Comparison of ENCODE assay signal across 28 cellular contexts in the genomic region with DNA sequence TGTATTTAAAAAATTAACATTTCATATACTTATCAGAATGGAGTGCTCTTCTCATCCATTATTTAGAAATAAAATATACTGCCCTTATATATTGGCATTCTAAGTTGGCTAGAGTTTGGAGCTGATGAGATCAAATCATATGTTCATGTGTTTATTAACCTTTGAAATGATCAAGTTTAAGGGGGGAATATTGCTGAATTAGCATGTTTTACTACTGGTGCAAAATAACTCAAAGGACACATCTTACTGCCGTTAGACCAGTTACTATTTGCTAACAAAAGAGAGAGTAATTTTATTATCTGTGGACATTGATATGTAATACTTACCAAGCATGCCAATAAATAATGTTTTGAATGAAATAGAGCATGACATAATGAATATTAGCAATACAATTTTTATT.
"Had no signal": no experiment of that assay in that cellular context is flagged by ENCODE, and none has a peak within 500 bp of the region (broad histone marks: within the 10 kb centered on the region; RNA-seq: fewer than 3 reads in every experiment).

No MANE protein-coding gene starts in this region.

- H3K4me1 Mint-ChIP-seq: endodermal cell had no signal

- H3K27ac ChIP-seq: colonic mucosa, coronary artery, dorsolateral prefrontal cortex, epithelial cell of prostate, esophagus muscularis mucosa, esophagus squamous epithelium, foreskin keratinocyte, gastrocnemius medialis, gastroesophageal sphincter, heart left ventricle, heart right ventricle had no signal

- H3K4me1 ChIP-seq: colonic mucosa, esophagus muscularis mucosa, esophagus squamous epithelium, gastrocnemius medialis, gastroesophageal sphincter, heart left ventricle had no signal

- H3K9me3 ChIP-seq: colonic mucosa, esophagus muscularis mucosa, esophagus squamous epithelium, gastrocnemius medialis, gastroesophageal sphincter, heart left ventricle, heart right ventricle had no signal

- DNase-seq: colonic mucosa; cortex of kidney; dermis blood vessel endothelial cell; dorsolateral prefrontal cortex; effector CD4-positive, alpha-beta T cell; effector CD8-positive, alpha-beta T cell; effector memory CD4-positive, alpha-beta T cell; effector memory CD8-positive, alpha-beta T cell; endodermal cell; erythroblast; esophagus squamous epithelium; foreskin fibroblast; foreskin keratinocyte; foreskin melanocyte; gastrocnemius medialis; glutamatergic neuron; head of caudate nucleus; heart left ventricle; heart right ventricle had no signal

- H3K4me3 ChIP-seq: colonic mucosa, coronary artery, dorsolateral prefrontal cortex, esophagus muscularis mucosa, esophagus squamous epithelium, gastrocnemius medialis, gastroesophageal sphincter, heart left ventricle, heart right ventricle had no signal

- H3K36me3 ChIP-seq: colonic mucosa, esophagus muscularis mucosa, esophagus squamous epithelium, gastrocnemius medialis, gastroesophageal sphincter, heart left ventricle, heart right ventricle had no signal

- H3K4me3 Mint-ChIP-seq: dendritic cell treated with granulocyte-macrophage colony-stimulating factor and Interleukin-4, amounts not matched to agents 40 ng/mL and 50 ng/mL, for 4 days; effector memory CD8-positive, alpha-beta T cell; endodermal cell had no signal

- H3K27me3 Mint-ChIP-seq: dendritic cell treated with granulocyte-macrophage colony-stimulating factor and Interleukin-4, amounts not matched to agents 40 ng/mL and 50 ng/mL, for 4 days; effector memory CD8-positive, alpha-beta T cell had no signal

- ATAC-seq: effector memory CD8-positive, alpha-beta T cell; esophagus mucosa; foreskin keratinocyte; gastrocnemius medialis; gastroesophageal sphincter; heart left ventricle; heart right ventricle had no signal

- FAIRE-seq: colon, endometrium, endothelial cell of umbilical vein had no signal

- H3K27ac Mint-ChIP-seq: dendritic cell treated with granulocyte-macrophage colony-stimulating factor and Interleukin-4, amounts not matched to agents 40 ng/mL and 50 ng/mL, for 4 days; effector memory CD8-positive, alpha-beta T cell; endodermal cell had no signal

- H3K9me3 Mint-ChIP-seq: dendritic cell treated with granulocyte-macrophage colony-stimulating factor and Interleukin-4, amounts not matched to agents 40 ng/mL and 50 ng/mL, for 4 days; endodermal cell had no signal

- H3K27me3 ChIP-seq: colonic mucosa, dorsolateral prefrontal cortex, esophagus muscularis mucosa, esophagus squamous epithelium, foreskin keratinocyte, gastrocnemius medialis, gastroesophageal sphincter, heart left ventricle, heart right ventricle had no signal
